In the genomic region with DNA sequence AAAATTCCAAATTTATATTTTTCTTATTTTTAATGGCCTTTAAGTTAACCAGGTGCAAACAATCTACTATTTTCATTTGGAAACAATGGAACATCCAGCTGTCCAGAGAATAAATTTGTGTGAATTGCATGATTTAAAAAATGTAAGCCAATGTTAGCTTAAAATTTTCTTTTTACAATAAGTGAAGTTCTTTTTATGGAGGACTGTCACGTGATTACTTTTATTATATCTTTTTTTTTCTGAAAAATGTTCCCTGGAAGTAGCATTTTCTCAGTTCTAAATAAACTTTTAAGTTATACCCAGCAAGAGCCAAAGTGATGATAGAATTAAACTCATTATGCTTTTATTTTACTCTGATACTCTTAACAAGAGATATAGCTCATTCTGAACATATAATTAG, we compare ENCODE assay signal across 27 cellular contexts.
"Had no signal": no experiment of that assay in that cellular context is flagged by ENCODE, and none has a peak within 500 bp of the region (broad histone marks: within the 10 kb centered on the region; RNA-seq: fewer than 3 reads in every experiment).

No MANE protein-coding gene starts in this region.

- H3K27me3 ChIP-seq: stomach, suprapubic skin, testis, thyroid gland, tibial artery, tibial nerve, transverse colon, upper lobe of left lung, upper lobe of right lung, uterus, vagina had no signal

- DNase-seq: stimulated activated CD4-positive, alpha-beta T cell treated with anti-CD3 and anti-CD28 coated beads, Interleukin-2, amount 100 ng/mL, for 48 hours; stimulated activated CD4-positive, alpha-beta T cell treated with anti-CD3 and anti-CD28 coated beads, Interleukin-4, amount 100 ng/mL, for 1 hour; stimulated activated CD4-positive, alpha-beta T cell treated with anti-CD3 and anti-CD28 coated beads, Interleukin-4, amount 100 ng/mL, for 24 hours; stimulated activated CD4-positive, alpha-beta T cell treated with anti-CD3 and anti-CD28 coated beads, Interleukin-4, amount 100 ng/mL, for 4 hours; stimulated activated CD8-positive, alpha-beta memory T cell treated with anti-CD3 and anti-CD28 coated beads, Interleukin-4, amount 100 ng/mL, for 48 hours; stimulated activated naive B cell treated with anti-CD40 and anti-IgM and Interleukin-4, amounts not matched to agents 10 μg/mL and 1 μg/mL and 100 μg/mL, for 72 hours; stimulated activated naive CD4-positive, alpha-beta T cell; stimulated activated naive CD4-positive, alpha-beta T cell treated with Interleukin-2 at 50 U/mL for 16 hours; stimulated activated naive CD8-positive, alpha-beta T cell treated with anti-CD3 and anti-CD28 coated beads, Interleukin-15, amount 100 ng/mL, for 72 hours; stimulated activated naive CD8-positive, alpha-beta T cell treated with anti-CD3 and anti-CD28 coated beads, Interleukin-15, Interleukin-2, amounts not matched to agents 100 U/mL and 50 U/mL, for 24 hours; stomach; substantia nigra; testis; thyroid gland; tibial artery; transverse colon; trophoblast cell; upper lobe of left lung; upper lobe of right lung; uterus had no signal

- H3K9me3 ChIP-seq: stomach, suprapubic skin, testis, thoracic aorta, thyroid gland, tibial artery, tibial nerve, transverse colon, upper lobe of left lung, upper lobe of right lung, uterus, vagina had no signal

- H3K4me1 ChIP-seq: testis, upper lobe of right lung, uterus had no signal

- H3K36me3 ChIP-seq: stomach, suprapubic skin, thoracic aorta, thyroid gland, tibial artery, tibial nerve, transverse colon, upper lobe of left lung, upper lobe of right lung, uterus, vagina had no signal

- H3K4me3 ChIP-seq: stomach, suprapubic skin, testis, thoracic aorta, thyroid gland, tibial artery, tibial nerve, transverse colon, upper lobe of left lung, upper lobe of right lung, uterus, vagina had no signal

- ATAC-seq: stimulated activated effector memory CD8-positive, alpha-beta T cell treated with anti-CD3 and anti-CD28 coated beads, Interleukin-12 subunit alpha, Interleukin-12 subunit beta, amount 100 ng/mL, for 72 hours; stimulated activated memory B cell treated with anti-CD40 and anti-IgM and Interleukin-4, amounts not matched to agents 10 μg/mL and 1 μg/mL and 100 μg/mL, for 72 hours; stimulated activated naive B cell treated with anti-CD40 and anti-IgM and Interleukin-4, amounts not matched to agents 10 μg/mL and 1 μg/mL and 100 μg/mL, for 72 hours; stimulated activated naive CD8-positive, alpha-beta T cell treated with anti-CD3 and anti-CD28 coated beads, Interleukin-15, amount 100 ng/mL, for 72 hours; stimulated activated naive CD8-positive, alpha-beta T cell treated with anti-CD3 and anti-CD28 coated beads, Interleukin-15, Interleukin-2, amounts not matched to agents 100 U/mL and 50 U/mL, for 24 hours; upper lobe of right lung had no signal

- H3K27ac ChIP-seq: stomach, suprapubic skin, testis, thoracic aorta, thyroid gland, tibial artery, tibial nerve, transverse colon, upper lobe of left lung, upper lobe of right lung, uterus, vagina had no signal

- FAIRE-seq: urothelium cell line had no signal
